In genomic region chr7:94297397-94297838, GRCh38 we compare ENCODE assay signal across 12 cellular contexts.
DNase-seq lines count a peak whose midpoint lies in the region; ATAC-seq and TF ChIP-seq lines count a peak whose summit lies in the region.
"Had no signal": no experiment of that assay in that cellular context is flagged by ENCODE, and none has a peak within 500 bp of the region (broad histone marks: within the 10 kb centered on the region; RNA-seq: fewer than 3 reads in every experiment).

No MANE protein-coding gene starts in this region.

- DNase-seq in AG10803 (ENCODE audit: low read depth): peak; percentile 99
- DNase-seq in adrenal gland: peak; percentile 65 to 83 (median 72)
- peak; percentile 78 for DNase-seq in cardiac septum (ENCODE audit: low spot score)
- peak; percentile 70 to 78 for DNase-seq in psoas muscle
- DNase-seq in activated effector memory CD4-positive, alpha-beta T cell treated with Interleukin-2 at 50 U/mL for 16 hours: no peak
- no peak for DNase-seq in AML-193 (lab: John Stamatoyannopoulos, UW)
- DNase-seq: activated CD4-positive, alpha-beta memory T cell treated with anti-CD3 and anti-CD28 coated beads, Interleukin-2, amount 10 ng/mL, durations not matched to agents 7 days and 5 days; cortex of kidney; stimulated activated CD8-positive, alpha-beta memory T cell treated with anti-CD3 and anti-CD28 coated beads, Interleukin-4, amount 100 ng/mL, for 48 hours had no signal

- intact Hi-C loops in adrenal gland (cut with DNase I) (loop anchor here in 1 of 2 donors (5.0 kb wide), 1 partner anchor 95 kb away; the partner anchor contains the start of gene COL1A2), cardiac septum (cut with DNase I) (loop anchor here (2.0 to 10.0 kb wide), 2 partner anchors 97 to 357 kb away; partner anchors contain the start of genes COL1A2 and SGCE), psoas muscle (cut with DNase I) (loop anchor here (5.0 to 10.0 kb wide), 2 partner anchors 97 to 100 kb away; partner anchors contain the start of gene COL1A2 (in 1 of the 2))

- H3K36me3 ChIP-seq in adrenal gland (replicated peaks in 1 of 2) (no peaks in the 10 kb centered on the region), psoas muscle (ENCODE audit: insufficient read depth in 1 of 2, low read depth in 1 of 2) (no peaks in the 10 kb centered on the region)

- no peaks in the 10 kb centered on the region for H3K27me3 ChIP-seq in adrenal gland
- H3K27me3 ChIP-seq in psoas muscle (ENCODE audit: insufficient read depth in 3 of 3, low read length in 2 of 3): no peaks in the 10 kb centered on the region

- H3K9me3 ChIP-seq in adrenal gland (replicated peaks in 1 of 3): no peaks in the 10 kb centered on the region
- no peaks in the 10 kb centered on the region for H3K9me3 ChIP-seq in psoas muscle

- H3K4me1 ChIP-seq in adrenal gland (replicated peaks in 1 of 2) (peaks cover 12 to 39% of the 10 kb centered on the region in 2 donors), psoas muscle (no peaks in the 10 kb centered on the region)

- no peak for TF ChIP-seq CTCF in AG10803 (conservative IDR thresholded peaks at IDR 0.05; ENCODE audit: low read length)
- no peak for TF ChIP-seq CTCF in adrenal gland (IDR thresholded peaks at IDR 0.05)
- no peak for TF ChIP-seq CTCF in psoas muscle (IDR thresholded peaks at IDR 0.05)

- no peak for TF ChIP-seq POLR2A in adrenal gland (IDR thresholded peaks at IDR 0.05)

- WGBS in adrenal gland, 4 donors: 22 to 33% (median 27%) methylated on average over 4 to 5 of the region's 5 CpGs
- 32 to 40% (median 36%) methylated on average over 5 of the region's 5 CpGs for WGBS in psoas muscle, 3 donors

- peak overlapping the region in 2 of 5 donors; percentile 43 to 58 for H3K27ac ChIP-seq in adrenal gland
- peak overlapping the region; percentile 41 for H3K27ac ChIP-seq in psoas muscle
- H3K27ac ChIP-seq: C4-2B had no signal

- ATAC-seq in psoas muscle: peak; percentile 29 to 67 (median 59)
- ATAC-seq in HG03159 (IDR thresholded peaks at IDR 0.05; ENCODE audit: unreplicated experiment): no peak
- no peak for ATAC-seq in GM18867 (IDR thresholded peaks at IDR 0.05; ENCODE audit: unreplicated experiment)

- H3K4me3 ChIP-seq in AG10803 (ENCODE audit: low read length): peak overlapping the region; percentile 63
- H3K4me3 ChIP-seq in adrenal gland: no peak overlapping the region
- no peak overlapping the region for H3K4me3 ChIP-seq in psoas muscle

Comparison
In these comparisons a context has a peak if more than half of its experiments do, and no peak if none do; other contexts are left out.
1. DNase-seq: peak in AG10803 (single experiment), adrenal gland (7 of 7), cardiac septum (single experiment) and psoas muscle (2 of 2); none in activated effector memory CD4-positive, alpha-beta T cell treated with Interleukin-2 at 50 U/mL for 16 hours (single experiment) and AML-193 (0 of 2).
2. ATAC-seq: peak in psoas muscle (4 of 4); none in HG03159 (single experiment) and GM18867 (single experiment).